18 cellular contexts compared by ENCODE assay signal in the genomic region with DNA sequence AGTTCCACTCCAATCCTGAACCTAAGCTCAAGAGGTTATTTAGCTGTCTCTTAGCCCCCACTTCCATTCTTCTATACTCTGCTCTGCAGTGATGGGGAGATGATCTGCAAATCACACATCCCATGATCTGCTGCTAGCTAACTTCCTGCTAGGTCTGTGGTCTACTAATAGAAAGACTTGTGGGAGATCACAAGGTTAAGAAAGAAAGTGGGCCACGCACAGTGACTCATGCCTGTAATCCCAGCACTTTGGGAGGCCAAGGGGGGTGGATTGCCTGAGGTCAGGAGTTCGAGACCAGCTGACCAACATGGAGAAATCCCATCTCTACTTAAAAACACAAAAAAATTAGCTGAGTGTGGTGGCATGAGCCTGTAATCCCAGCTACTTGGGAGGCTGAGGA.
"Had no signal": no experiment of that assay in that cellular context is flagged by ENCODE, and none has a peak within 500 bp of the region (broad histone marks: within the 10 kb centered on the region; RNA-seq: fewer than 3 reads in every experiment).

No MANE protein-coding gene starts in this region.

- H3K36me3 Mint-ChIP-seq: activated CD4-positive, alpha-beta memory T cell treated with anti-CD3 and anti-CD28 coated beads for 36 hours; activated naive CD4-positive, alpha-beta T cell treated with anti-CD3 and anti-CD28 coated beads, Interleukin-2, amount 10 ng/mL, durations not matched to agents 7 days and 5 days; memory B cell; type B pancreatic cell had no signal

- H3K9me3 Mint-ChIP-seq: activated CD4-positive, alpha-beta memory T cell treated with anti-CD3 and anti-CD28 coated beads for 36 hours; activated naive CD4-positive, alpha-beta T cell treated with anti-CD3 and anti-CD28 coated beads, Interleukin-2, amount 10 ng/mL, durations not matched to agents 7 days and 5 days; memory B cell; nephron; type B pancreatic cell had no signal

- DNase-seq: activated CD4-positive, alpha-beta memory T cell treated with anti-CD3 and anti-CD28 coated beads for 36 hours; activated CD4-positive, alpha-beta T cell treated with anti-CD3 and anti-CD28 coated beads for 48 hours; activated effector memory CD4-positive, alpha-beta T cell treated with anti-CD3 and anti-CD28 coated beads, Interleukin-2, amount 50 U/mL, for 16 hours; activated naive CD4-positive, alpha-beta T cell treated with anti-CD3 and anti-CD28 coated beads, Interleukin-2, amount 10 ng/mL, durations not matched to agents 7 days and 5 days; activated T-cell treated with anti-CD3 and anti-CD28 coated beads, Interleukin-2, amount 50 U/mL, for 72 hours; cerebellar nuclear complex; esophagus squamous epithelium; heart left ventricle; left cardiac atrium; pancreas; psoas muscle; spleen; stimulated activated CD4-positive, alpha-beta T cell treated with anti-CD3 and anti-CD28 coated beads, Interleukin-4, amount 100 ng/mL, for 1 hour; stimulated activated naive CD4-positive, alpha-beta T cell; testis had no signal

- H3K4me1 Mint-ChIP-seq: memory B cell, nephron had no signal

- ATAC-seq: heart left ventricle, left cardiac atrium, pancreas, psoas muscle had no signal

- H3K27me3 Mint-ChIP-seq: activated CD4-positive, alpha-beta memory T cell treated with anti-CD3 and anti-CD28 coated beads for 36 hours; activated naive CD4-positive, alpha-beta T cell treated with anti-CD3 and anti-CD28 coated beads, Interleukin-2, amount 10 ng/mL, durations not matched to agents 7 days and 5 days; memory B cell; type B pancreatic cell had no signal

- H3K4me3 Mint-ChIP-seq: activated CD4-positive, alpha-beta memory T cell treated with anti-CD3 and anti-CD28 coated beads for 36 hours; activated naive CD4-positive, alpha-beta T cell treated with anti-CD3 and anti-CD28 coated beads, Interleukin-2, amount 10 ng/mL, durations not matched to agents 7 days and 5 days; activated T-cell treated with anti-CD3 and anti-CD28 coated beads, Interleukin-2, amount 50 U/mL, for 72 hours; memory B cell; nephron; type B pancreatic cell had no signal

- H3K27ac Mint-ChIP-seq: activated CD4-positive, alpha-beta memory T cell treated with anti-CD3 and anti-CD28 coated beads for 36 hours; activated naive CD4-positive, alpha-beta T cell treated with anti-CD3 and anti-CD28 coated beads, Interleukin-2, amount 10 ng/mL, durations not matched to agents 7 days and 5 days; activated T-cell treated with anti-CD3 and anti-CD28 coated beads, Interleukin-2, amount 50 U/mL, for 72 hours; memory B cell; nephron; type B pancreatic cell had no signal
